8 cellular contexts compared by ENCODE assay signal in the genomic region with DNA sequence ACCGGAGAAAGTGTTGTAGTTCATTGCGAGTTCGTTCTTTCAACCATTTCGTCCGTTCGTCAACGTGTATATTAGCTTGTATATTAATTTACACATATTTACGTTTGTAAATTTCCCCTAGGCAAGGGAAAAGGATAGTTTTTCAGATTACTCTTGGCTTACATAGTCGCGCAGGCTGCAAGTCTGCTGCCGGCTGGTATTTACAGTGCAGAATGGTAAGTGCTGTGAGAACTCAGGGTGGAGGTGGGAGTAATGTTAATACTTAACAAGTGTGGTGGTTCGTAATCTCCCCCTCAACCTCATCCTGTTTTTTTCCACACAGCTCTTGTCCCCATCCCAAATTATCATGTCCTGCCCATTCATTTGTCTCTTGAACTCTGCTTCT. TPM values are rescaled to one million over a fixed set of nuclear protein-coding genes. Genes with fewer than 3 reads are reported as not detected.
A peak's percentile ranks its signal among the peaks of the same experiment; 100 is the strongest.
DNase-seq lines count a peak whose midpoint lies in the region; ATAC-seq, FAIRE-seq and TF ChIP-seq lines count a peak whose summit lies in the region.

No MANE protein-coding gene starts in this region.

- in situ Hi-C loops in IMR-90 (cut with MboI; ENCODE audit: low sequenced_read_pairs) = no loop called here

- peak; percentile 19 for DNase-seq in IMR-90
- no peak for DNase-seq in bronchial epithelial cell (ENCODE audit: low read depth)
- DNase-seq in mesenchymal stem cell = no peak
- no peak for DNase-seq in globus pallidus (ENCODE audit: low spot score)
- DNase-seq in DMS153 treated with DMSO at 0.1 percent for 48 hours (lab: John Stamatoyannopoulos, UW; ENCODE audit: unreplicated experiment) = no peak

- H2BK12ac ChIP-seq in mesenchymal stem cell (ENCODE audit: low read length in 2 of 2) = no peak overlapping the region

- H4K8ac ChIP-seq in IMR-90 (ENCODE audit: low read depth in 2 of 2, low read length in 2 of 2) (peak overlapping the region; percentile 81 to 99; a peak in 2 of 4 replicates), mesenchymal stem cell (ENCODE audit: low read length) (peak overlapping the region; percentile 100)

- peak overlapping the region; percentile 30 for H3K14ac ChIP-seq in IMR-90 (replicated peaks; ENCODE audit: low read depth, low read length)
- H3K14ac ChIP-seq in mesenchymal stem cell (ENCODE audit: low read length in 2 of 2) = peak overlapping the region in 1 of 2 experiments; percentile 1

- H2AK9ac ChIP-seq in IMR-90 (replicated peaks; ENCODE audit: low read depth, low read length, poor library complexity) = no peak overlapping the region

- H2BK15ac ChIP-seq in IMR-90 (ENCODE audit: low read depth, low read length) = no peak overlapping the region
- H2BK15ac ChIP-seq in mesenchymal stem cell (ENCODE audit: low read depth, poor library complexity, severe bottlenecking) = no peak overlapping the region

- CTCF ChIA-PET in IMR-90 (lab: Yijun Ruan, JAX) = interaction anchor here (0.7 to 2.5 kb wide), 6 partner anchors 13 to 458 kb away, joined by 3 to 8 read pairs (median 4); no protein-coding TSS in a partner anchor

- peak; percentile 21; the same call in 1 of the 2 replicates for ATAC-seq in IMR-90 (ENCODE audit: low read depth)
- ATAC-seq in HG03159 (IDR thresholded peaks at IDR 0.05; ENCODE audit: unreplicated experiment) = no peak
- no peak for ATAC-seq in HG03025 (IDR thresholded peaks at IDR 0.05; ENCODE audit: low FRiP score, unreplicated experiment)

- H2BK20ac ChIP-seq in IMR-90 (ENCODE audit: low read depth, low read length) = no peak overlapping the region

- H3K4me2 ChIP-seq in IMR-90 (ENCODE audit: low read depth, low read length) (peak overlapping the region; percentile 95), mesenchymal stem cell (ENCODE audit: low read length, poor library complexity, severe bottlenecking) (peak overlapping the region; percentile 83)

- H3K56ac ChIP-seq in IMR-90 (ENCODE audit: extremely low read depth, insufficient read depth, low read length) = peak overlapping the region; percentile 31; the same call in 1 of the 2 replicates

- H3K4me1 ChIP-seq in IMR-90 (ENCODE audit: control insufficient read depth, insufficient read depth, low read length) (peaks cover 3% of the 10 kb centered on the region; the same call in 1 of the 2 replicates), mesenchymal stem cell (ENCODE audit: control insufficient read depth, insufficient read depth, low read depth, low read length) (peaks cover 1% of the 10 kb centered on the region)

- POLR2A ChIA-PET in IMR-90 (lab: Charles Lee; ENCODE audit: unreplicated experiment) = interaction anchor here (1.0 kb wide), 1 partner anchor 10 kb away, joined by 3 read pairs; no protein-coding TSS in a partner anchor

- H3K27me3 ChIP-seq in IMR-90 (ENCODE audit: control insufficient read depth, insufficient read depth, low read length) = 0 out of 2 replicates have a peak, but pooled peaks cover 3% of the 10 kb centered on the region
- H3K27me3 ChIP-seq in bronchial epithelial cell (ENCODE audit: control insufficient read depth, insufficient read depth, low read length) = no peaks in the 10 kb centered on the region
- H3K27me3 ChIP-seq in mesenchymal stem cell (ENCODE audit: control insufficient read depth in 1 of 2, insufficient read depth in 1 of 2, low read length in 2 of 2) = no peaks in the 10 kb centered on the region

- H3K27ac ChIP-seq in C4-2B (peak overlapping the region; percentile 78), IMR-90 (ENCODE audit: insufficient read depth, low read length) (peak overlapping the region; percentile 98), mesenchymal stem cell (ENCODE audit: low read length, poor library complexity, severe bottlenecking) (peak overlapping the region; percentile 99)

- H2AK5ac ChIP-seq in IMR-90 (ENCODE audit: low read depth, low read length) = 0 out of 2 replicates have a peak overlapping the region, but pooled peaks have one; percentile 3
- H2AK5ac ChIP-seq in mesenchymal stem cell (ENCODE audit: low read length, severe bottlenecking) = no peak overlapping the region

- H3K36me3 ChIP-seq in IMR-90 (ENCODE audit: control insufficient read depth, insufficient read depth, low read length) (peaks cover 4% of the 10 kb centered on the region; the same call in 1 of the 2 replicates), bronchial epithelial cell (ENCODE audit: control insufficient read depth, insufficient read depth, low read length) (peaks cover 1% of the 10 kb centered on the region), mesenchymal stem cell (ENCODE audit: control insufficient read depth in 1 of 2, insufficient read depth in 2 of 2, low read depth in 1 of 2, low read length in 2 of 2) (peaks cover 0 to 12% of the 10 kb centered on the region in 2 experiments)

- H4K20me1 ChIP-seq in IMR-90 (ENCODE audit: insufficient read depth, low read length) = no peaks in the 10 kb centered on the region; the same call in 1 of the 2 replicates

- BruUV-seq in IMR-90 (replicated peaks; lab: Mats Ljungman, UMichigan) = TSS peak; percentile 70

- peaks cover 16% of the 10 kb centered on the region for H3K9me1 ChIP-seq in IMR-90 (ENCODE audit: insufficient read depth, low read length)

- peak overlapping the region; percentile 94 for H2BK5ac ChIP-seq in IMR-90 (ENCODE audit: low read depth, low read length, poor library complexity, severe bottlenecking)
- no peak overlapping the region for H2BK5ac ChIP-seq in mesenchymal stem cell (ENCODE audit: low read depth, low read length, poor library complexity, severe bottlenecking)

- H3K4ac ChIP-seq in IMR-90 (ENCODE audit: low read depth, low read length) (no peak overlapping the region), mesenchymal stem cell (ENCODE audit: low read depth in 1 of 2, low read length in 2 of 2) (peak overlapping the region in 1 of 2 experiments; percentile 59)

- dilution Hi-C loops in IMR-90 (cut with HindIII; ENCODE audit: low sequenced_read_pairs, unreplicated experiment) = no loop called here

- H2AFZ ChIP-seq in IMR-90 (replicated peaks; ENCODE audit: low read length, poor library complexity) (peak overlapping the region; percentile 99), mesenchymal stem cell (ENCODE audit: low read depth, low read length) (peak overlapping the region; percentile 99)

- H3K18ac ChIP-seq in IMR-90 (ENCODE audit: low read depth, low read length) = peak overlapping the region; percentile 32
- peak overlapping the region; percentile 52 to 100 for H3K18ac ChIP-seq in mesenchymal stem cell (ENCODE audit: low read depth in 1 of 2, low read length in 2 of 2)

- TF ChIP-seq POLR2A in IMR-90 (IDR thresholded peaks at IDR 0.05; ENCODE audit: low read depth, low read length) = no peak

- H3K9me3 ChIP-seq in IMR-90 (ENCODE audit: control insufficient read depth, insufficient read depth, low read length) (no peaks in the 10 kb centered on the region), mesenchymal stem cell (ENCODE audit: control insufficient read depth, low read length) (no peaks in the 10 kb centered on the region)

- no peak for FAIRE-seq in bronchial epithelial cell (lab: Jason Lieb, UNC)

- H2BK120ac ChIP-seq in IMR-90 (ENCODE audit: low read depth, low read length) (no peak overlapping the region), mesenchymal stem cell (ENCODE audit: low read depth, low read length) (no peak overlapping the region)

- H4K5ac ChIP-seq in IMR-90 (ENCODE audit: low read depth, low read length) = peak overlapping the region; percentile 14; the same call in 1 of the 2 replicates

- H3K9ac ChIP-seq in IMR-90 (ENCODE audit: low read depth, low read length) (peak overlapping the region; percentile 99), mesenchymal stem cell (ENCODE audit: low read length) (peak overlapping the region; percentile 98)

- no CpG with 5 or more reads among the region's 12 CpGs for WGBS in IMR-90 (ENCODE audit: extremely low coverage in 2 of 2, insufficient read length in 1 of 2), 2 experiments
- WGBS in mesenchymal stem cell = 0% methylated on average over 3 of the region's 12 CpGs

- H3K23ac ChIP-seq in IMR-90 (ENCODE audit: low read depth, low read length) = peak overlapping the region; percentile 61
- no peak overlapping the region for H3K23ac ChIP-seq in mesenchymal stem cell (ENCODE audit: low read length in 2 of 2)

- peaks cover 33 to 47% of the 10 kb centered on the region in 2 experiments for H3K79me1 ChIP-seq in IMR-90 (ENCODE audit: low read depth in 1 of 2, low read length in 2 of 2)
- H3K79me1 ChIP-seq in mesenchymal stem cell (replicated peaks; ENCODE audit: low read length, poor library complexity, severe bottlenecking) = peaks cover 21% of the 10 kb centered on the region

- TF ChIP-seq CTCF in C4-2B (conservative IDR thresholded peaks at IDR 0.05) (no peak), IMR-90 (conservative IDR thresholded peaks at IDR 0.05; ENCODE audit: low read depth, low read length) (no peak), bronchial epithelial cell (IDR thresholded peaks at IDR 0.05; ENCODE audit: insufficient read depth, low read length, severe bottlenecking) (no peak)

- TF ChIP-seq RAD21 in IMR-90 (IDR thresholded peaks at IDR 0.05; ENCODE audit: low read length) = no peak

- intact Hi-C loops in IMR-90 (cut with micrococcal nuclease) = no loop called here

- H3K4me3 ChIP-seq in IMR-90 (ENCODE audit: insufficient read depth, low read depth, low read length) (peak overlapping the region; percentile 87), bronchial epithelial cell (ENCODE audit: low read depth, low read length) (peak overlapping the region; percentile 78), mesenchymal stem cell (ENCODE audit: insufficient read depth in 1 of 2, low read depth in 1 of 2, low read length in 2 of 2) (peak overlapping the region; percentile 95 to 99)

- H4K91ac ChIP-seq in IMR-90 (ENCODE audit: insufficient read depth, low read depth, low read length) (0 out of 2 replicates have a peak overlapping the region, but pooled peaks have one; percentile 96), mesenchymal stem cell (ENCODE audit: low read length) (no peak overlapping the region)

TF ChIP-seq in IMR-90, 13 proteins besides CTCF, POLR2A, EP300 and RAD21 (continues in another document):
- no peak for TF ChIP-seq RCOR1 (IDR thresholded peaks at IDR 0.05; ENCODE audit: insufficient replicate concordance, low read length)
- TF ChIP-seq, protein P1, sequence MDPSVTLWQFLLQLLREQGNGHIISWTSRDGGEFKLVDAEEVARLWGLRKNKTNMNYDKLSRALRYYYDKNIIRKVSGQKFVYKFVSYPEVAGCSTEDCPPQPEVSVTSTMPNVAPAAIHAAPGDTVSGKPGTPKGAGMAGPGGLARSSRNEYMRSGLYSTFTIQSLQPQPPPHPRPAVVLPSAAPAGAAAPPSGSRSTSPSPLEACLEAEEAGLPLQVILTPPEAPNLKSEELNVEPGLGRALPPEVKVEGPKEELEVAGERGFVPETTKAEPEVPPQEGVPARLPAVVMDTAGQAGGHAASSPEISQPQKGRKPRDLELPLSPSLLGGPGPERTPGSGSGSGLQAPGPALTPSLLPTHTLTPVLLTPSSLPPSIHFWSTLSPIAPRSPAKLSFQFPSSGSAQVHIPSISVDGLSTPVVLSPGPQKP (IDR thresholded peaks at IDR 0.05; ENCODE audit: borderline replicate concordance, low read depth, low read length) = no peak

RNA-seq across cellular contexts. Expression of a gene that starts 0.8 kb away (rescaled TPM):
- 2.7 and 7.2 TPM in 2 replicates for total RNA-seq in IMR-90 (2012; rRNA removed)
- 7.9 and 12.2 TPM in 2 replicates for polyA plus RNA-seq in IMR-90 (2012; rRNA removed)
- polyA plus RNA-seq in IMR-90 (2012; cell fraction: cytosol; rRNA removed) = 1.0 and 1.5 TPM in 2 replicates
- polyA plus RNA-seq in IMR-90 (2012; cell fraction: nucleus; rRNA removed; ENCODE audit: low replicate concordance) = 0.23 and 2.2 TPM in 2 replicates
- 6.8 and 9.5 TPM in 2 replicates for total RNA-seq in bronchial epithelial cell
- 19.2 TPM for polyA plus RNA-seq in mesenchymal stem cell (2013, experiment 1 of 2)
- polyA plus RNA-seq in mesenchymal stem cell (2013, experiment 2 of 2) = 21.0 TPM
